20 cellular contexts compared by ENCODE assay signal in the genomic region with DNA sequence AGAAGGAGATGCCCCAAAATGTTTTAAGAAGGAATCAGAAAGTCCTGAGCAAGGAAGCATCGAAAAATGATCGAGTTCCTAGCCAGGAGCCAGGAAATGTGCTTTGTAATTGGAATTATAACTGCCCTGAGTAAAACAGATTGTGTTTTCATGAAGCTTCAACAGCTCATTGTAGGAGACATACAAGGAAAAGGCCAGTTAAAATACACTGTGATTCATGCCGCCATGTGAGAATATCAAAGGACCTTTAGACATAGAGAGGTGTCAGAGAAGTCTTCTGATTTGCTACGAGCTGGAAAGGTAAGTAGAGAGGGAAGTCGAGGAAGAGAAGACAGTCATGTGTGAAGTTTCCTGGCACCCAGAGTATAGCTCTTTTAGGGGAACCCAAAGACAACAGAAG.
DNase-seq lines count a peak whose midpoint lies in the region; ATAC-seq, FAIRE-seq and TF ChIP-seq lines count a peak whose summit lies in the region.
"Had no signal": no experiment of that assay in that cellular context is flagged by ENCODE, and none has a peak within 500 bp of the region (broad histone marks: within the 10 kb centered on the region; RNA-seq: fewer than 3 reads in every experiment).

No MANE protein-coding gene starts in this region.

- no peak overlapping the region for H2AK5ac ChIP-seq in H9 (ENCODE audit: insufficient read length, low read length)

- H2BK120ac ChIP-seq in H9 (ENCODE audit: low read depth, low read length, poor library complexity, severe bottlenecking), result no peak overlapping the region

- H3K9me3 Mint-ChIP-seq in astrocyte (ENCODE audit: unreplicated experiment) (peaks cover 2% of the 10 kb centered on the region), H9 (no peaks in the 10 kb centered on the region)
- no peaks in the 10 kb centered on the region for H3K9me3 Mint-ChIP-seq in natural killer cell treated with Interleukin-12 subunit alpha and Interleukin-12 subunit beta and Interleukin-15 and Interleukin-18, amount 100 ng/mL, for 72 hours
- H3K9me3 Mint-ChIP-seq: effector memory CD8-positive, alpha-beta T cell had no signal

- peaks cover 33% of the 10 kb centered on the region for H3K4me1 ChIP-seq in ACC112 (ENCODE audit: control insufficient read depth, insufficient read depth, low read length, unreplicated experiment)
- peaks cover 54% of the 10 kb centered on the region for H3K4me1 ChIP-seq in GM23248 (ENCODE audit: insufficient read depth)
- peaks cover 4% of the 10 kb centered on the region for H3K4me1 ChIP-seq in astrocyte (ENCODE audit: insufficient read depth, low read length)
- no peaks in the 10 kb centered on the region; the same call in 1 of the 2 replicates for H3K4me1 ChIP-seq in H9 (ENCODE audit: insufficient read depth, low read length)
- H3K4me1 ChIP-seq: BE2C had no signal

- H3K4me1 Mint-ChIP-seq in astrocyte (ENCODE audit: low read depth, unreplicated experiment) (peaks cover 12% of the 10 kb centered on the region), H9 (peaks cover 16 to 19% of the 10 kb centered on the region in 2 experiments)
- peaks cover 44 to 49% of the 10 kb centered on the region in 2 donors for H3K4me1 Mint-ChIP-seq in natural killer cell treated with Interleukin-12 subunit alpha and Interleukin-12 subunit beta and Interleukin-15 and Interleukin-18, amount 100 ng/mL, for 72 hours (ENCODE audit: low read depth in 2 of 2)

- H3K79me2 ChIP-seq in ACC112 (ENCODE audit: control insufficient read depth, insufficient read depth, low read length, unreplicated experiment) (peaks cover 70% of the 10 kb centered on the region), GM23248 (ENCODE audit: insufficient read depth) (peaks cover 100% of the 10 kb centered on the region), astrocyte (ENCODE audit: insufficient read depth, low read length) (peaks cover 94% of the 10 kb centered on the region), H9 (ENCODE audit: insufficient read depth, low read length) (no peaks in the 10 kb centered on the region)

- no peak overlapping the region for H2BK5ac ChIP-seq in H9 (ENCODE audit: insufficient read length, low read length)

- H3K4ac ChIP-seq in H9 (ENCODE audit: low read depth, low read length), result no peak overlapping the region

- no peak for FAIRE-seq in astrocyte (lab: Jason Lieb, UNC)
- FAIRE-seq: GM12878 had no signal

- ATAC-seq in natural killer cell treated with Interleukin-12 subunit alpha and Interleukin-12 subunit beta and Interleukin-15 and Interleukin-18, amount 100 ng/mL, for 72 hours, result no peak
- no peak for ATAC-seq in HG03175 (IDR thresholded peaks at IDR 0.05; ENCODE audit: unreplicated experiment)
- ATAC-seq: effector memory CD8-positive, alpha-beta T cell had no signal

- H3K27me3 Mint-ChIP-seq in astrocyte (ENCODE audit: low read depth, unreplicated experiment) (no peaks in the 10 kb centered on the region), H9 (ENCODE audit: low read depth) (no peaks in the 10 kb centered on the region)
- H3K27me3 Mint-ChIP-seq in natural killer cell treated with Interleukin-12 subunit alpha and Interleukin-12 subunit beta and Interleukin-15 and Interleukin-18, amount 100 ng/mL, for 72 hours, result no peaks in the 10 kb centered on the region
- H3K27me3 Mint-ChIP-seq: effector memory CD8-positive, alpha-beta T cell had no signal

- no peak overlapping the region for H3K4me3 Mint-ChIP-seq in astrocyte (ENCODE audit: unreplicated experiment)
- H3K4me3 Mint-ChIP-seq in natural killer cell treated with Interleukin-12 subunit alpha and Interleukin-12 subunit beta and Interleukin-15 and Interleukin-18, amount 100 ng/mL, for 72 hours, result no peak overlapping the region
- H3K4me3 Mint-ChIP-seq in H9, result no peak overlapping the region
- H3K4me3 Mint-ChIP-seq: effector memory CD8-positive, alpha-beta T cell had no signal

- no peak for DNase-seq in GM23248
- DNase-seq in astrocyte (ENCODE audit: low read depth), result no peak
- DNase-seq in natural killer cell treated with Interleukin-12 subunit alpha and Interleukin-12 subunit beta and Interleukin-15 and Interleukin-18, amount 100 ng/mL, for 72 hours (ENCODE audit: low spot score), result no peak
- DNase-seq in activated CD8-positive, alpha-beta memory T cell treated with anti-CD3 and anti-CD28 coated beads, Interleukin-2, amount 50 U/mL, for 4 hours, result no peak
- DNase-seq in H9, result no peak
- no peak for DNase-seq in activated CD4-positive, alpha-beta T cell treated with anti-CD3 and anti-CD28 coated beads, Interleukin-2, amount 50 U/mL, for 4 hours
- DNase-seq: amniotic stem cell; BE2C; effector memory CD8-positive, alpha-beta T cell; GDM1; left ventricle myocardium superior; MV-4-11; NCI-H524; stimulated activated CD4-positive, alpha-beta T cell treated with anti-CD3 and anti-CD28 coated beads, Interleukin-2, amount 100 ng/mL, for 48 hours; T-helper 2 cell had no signal

- no peaks in the 10 kb centered on the region for H3K9me2 ChIP-seq in GM23248 (ENCODE audit: insufficient read depth)

- no peaks in the 10 kb centered on the region for H3K23me2 ChIP-seq in H9 (ENCODE audit: insufficient read length, low read depth, low read length, poor library complexity, severe bottlenecking)

- peaks cover 67% of the 10 kb centered on the region for H3F3A ChIP-seq in GM23248 (ENCODE audit: insufficient read depth)

- no peaks in the 10 kb centered on the region for H3K9me3 ChIP-seq in GM23248 (ENCODE audit: low read depth)
- H3K9me3 ChIP-seq in astrocyte (ENCODE audit: insufficient read depth, low read depth, low read length), result no peaks in the 10 kb centered on the region
- H3K9me3 ChIP-seq in H9 (ENCODE audit: control insufficient read depth, low read depth, low read length), result no peaks in the 10 kb centered on the region
- H3K9me3 ChIP-seq: BE2C, SJSA1, tibial nerve had no signal

- peaks cover 6% of the 10 kb centered on the region; the same call in 1 of the 2 replicates for H3K36me3 ChIP-seq in ACC112 (ENCODE audit: insufficient read depth, low read length)
- H3K36me3 ChIP-seq in GM23248 (ENCODE audit: low read depth), result peaks cover 26% of the 10 kb centered on the region
- H3K36me3 ChIP-seq in astrocyte (ENCODE audit: insufficient read depth, low read length), result no peaks in the 10 kb centered on the region
- H3K36me3 ChIP-seq: BE2C, tibial nerve had no signal

- H2AFZ ChIP-seq in ACC112 (ENCODE audit: low read length, unreplicated experiment) (no peak overlapping the region), GM23248 (no peak overlapping the region), astrocyte (ENCODE audit: low read depth, low read length) (no peak overlapping the region), H9 (ENCODE audit: low read length) (no peak overlapping the region)

- no peak overlapping the region for H3K4me2 ChIP-seq in GM23248 (ENCODE audit: unreplicated experiment)
- no peak overlapping the region for H3K4me2 ChIP-seq in astrocyte (ENCODE audit: low read length)
- H3K4me2 ChIP-seq in H9 (ENCODE audit: insufficient read depth, insufficient read length, low read length), result no peak overlapping the region

- in situ Hi-C loops in GM23248 (cut with MboI), result no loop called here

- H3K27ac ChIP-seq in ACC112 (ENCODE audit: low read depth, low read length) (peak overlapping the region; percentile 44; the same call in 1 of the 2 replicates), GM23248 (peak overlapping the region; percentile 72), astrocyte (ENCODE audit: low read depth, low read length) (no peak overlapping the region), H9 (ENCODE audit: insufficient read length, low read depth, low read length) (no peak overlapping the region)
- H3K27ac ChIP-seq: SJSA1 had no signal

- H3K27me3 ChIP-seq in ACC112 (ENCODE audit: insufficient read depth, low read length), result no peaks in the 10 kb centered on the region
- H3K27me3 ChIP-seq in GM23248 (replicated peaks; ENCODE audit: insufficient read depth), result no peaks in the 10 kb centered on the region
- no peaks in the 10 kb centered on the region for H3K27me3 ChIP-seq in astrocyte (ENCODE audit: insufficient read depth, low read length)
- H3K27me3 ChIP-seq in H9 (ENCODE audit: insufficient read depth, low read length), result no peaks in the 10 kb centered on the region
- H3K27me3 ChIP-seq: BE2C, SJSA1, tibial nerve had no signal

- no peak overlapping the region for H2BK20ac ChIP-seq in H9 (ENCODE audit: low read depth, low read length, poor library complexity, severe bottlenecking)

- H3T11ph ChIP-seq in H9 (ENCODE audit: low read length), result no peak overlapping the region

- H3K23ac ChIP-seq in H9 (ENCODE audit: insufficient read length, low read depth, low read length), result no peak overlapping the region

- TF ChIP-seq CTCF in astrocyte (IDR thresholded peaks at IDR 0.05; ENCODE audit: insufficient read depth, low read depth, low read length) (no peak), H9 (conservative IDR thresholded peaks at IDR 0.05) (no peak)

- no peak overlapping the region for H3K4me3 ChIP-seq in ACC112 (ENCODE audit: low read depth, low read length)
- no peak overlapping the region for H3K4me3 ChIP-seq in GM23248
- H3K4me3 ChIP-seq in astrocyte (ENCODE audit: insufficient read depth, low read depth, low read length), result no peak overlapping the region
- H3K4me3 ChIP-seq: GM12878, SJSA1, tibial nerve had no signal

- H4K20me1 ChIP-seq in GM23248 (ENCODE audit: insufficient read depth) (peaks cover 14% of the 10 kb centered on the region; the same call in 1 of the 2 replicates), astrocyte (ENCODE audit: insufficient read depth, low read length) (peaks cover 25% of the 10 kb centered on the region), H9 (ENCODE audit: control insufficient read depth, insufficient read depth, insufficient read length) (no peaks in the 10 kb centered on the region)

- no peak overlapping the region for H3K56ac ChIP-seq in H9 (ENCODE audit: insufficient read length, low read depth, low read length)

- peaks cover 4% of the 10 kb centered on the region for H3K36me3 Mint-ChIP-seq in astrocyte (ENCODE audit: low read depth, unreplicated experiment)
- peaks cover 8% of the 10 kb centered on the region for H3K36me3 Mint-ChIP-seq in natural killer cell treated with Interleukin-12 subunit alpha and Interleukin-12 subunit beta and Interleukin-15 and Interleukin-18, amount 100 ng/mL, for 72 hours
- H3K36me3 Mint-ChIP-seq in H9 (ENCODE audit: insufficient read depth in 1 of 3, low read depth in 3 of 3), result peaks cover 0 to 4% (median 1%) of the 10 kb centered on the region in 3 experiments; a peak in 4 of 7 replicates

- H3K18ac ChIP-seq in H9 (ENCODE audit: insufficient read length, low read depth, low read length), result no peak overlapping the region

- H4K91ac ChIP-seq in H9 (ENCODE audit: insufficient read length, low read depth, low read length), result no peak overlapping the region

- WGBS in GM23248 (ENCODE audit: low coverage in 1 of 2, low lambda C conversion rate in 2 of 2, missing lambda C conversion rate in 2 of 2), 2 experiments, result 85% methylated on average over 5 of the region's 5 CpGs
- no CpG with 5 or more reads among the region's 5 CpGs for WGBS in H9 (ENCODE audit: extremely low coverage, insufficient read length, low lambda C conversion rate)

- no peak overlapping the region for H3K14ac ChIP-seq in H9 (ENCODE audit: insufficient read depth, low read length)

- H2BK12ac ChIP-seq in H9 (ENCODE audit: insufficient read length, low read depth, low read length), result no peak overlapping the region

- H4K8ac ChIP-seq in H9 (replicated peaks; ENCODE audit: insufficient read length, low read depth, low read length), result no peak overlapping the region

- H3K79me1 ChIP-seq in H9 (ENCODE audit: insufficient read depth, low read depth, low read length, poor library complexity, severe bottlenecking), result no peaks in the 10 kb centered on the region

- H3K9ac ChIP-seq in GM23248 (no peak overlapping the region), astrocyte (ENCODE audit: low read length) (no peak overlapping the region), H9 (ENCODE audit: extremely low read depth, insufficient read length, low read length) (no peak overlapping the region)

- H4K5ac ChIP-seq in H9 (ENCODE audit: insufficient read length, low read depth, low read length), result no peak overlapping the region

- no peak overlapping the region for H2BK15ac ChIP-seq in H9 (ENCODE audit: low read depth, low read length)

- peak overlapping the region; percentile 56 for H3K27ac Mint-ChIP-seq in astrocyte (ENCODE audit: unreplicated experiment)
- peak overlapping the region; percentile 46 to 62 for H3K27ac Mint-ChIP-seq in natural killer cell treated with Interleukin-12 subunit alpha and Interleukin-12 subunit beta and Interleukin-15 and Interleukin-18, amount 100 ng/mL, for 72 hours
- no peak overlapping the region for H3K27ac Mint-ChIP-seq in H9

Comparison
In these comparisons a context has a peak if more than half of its experiments do, and no peak if none do; other contexts are left out.
1. H3K27ac ChIP-seq: peak in ACC112 (single experiment) and GM23248 (single experiment); none in astrocyte (single experiment) and H9 (single experiment).
2. H3K27ac Mint-ChIP-seq: peak in astrocyte (single experiment) and natural killer cell treated with Interleukin-12 subunit alpha and Interleukin-12 subunit beta and Interleukin-15 and Interleukin-18, amount 100 ng/mL, for 72 hours (2 of 2); none in H9 (0 of 3).